Comparison of ENCODE assay signal across 9 cellular contexts in genomic region chr16:982152-983043, GRCh38. TPM values are rescaled to one million over a fixed set of nuclear protein-coding genes. Genes with fewer than 3 reads are reported as not detected.
DNase-seq lines count a peak whose midpoint lies in the region; ATAC-seq and TF ChIP-seq lines count a peak whose summit lies in the region.
"Had no signal": no experiment of that assay in that cellular context is flagged by ENCODE, and none has a peak within 500 bp of the region (broad histone marks: within the 10 kb centered on the region; RNA-seq: fewer than 3 reads in every experiment).

No MANE protein-coding gene starts in this region.

- H3K4me3 ChIP-seq in adipocyte (ENCODE audit: low read length) (no peak overlapping the region), mesendoderm (ENCODE audit: low read length) (no peak overlapping the region), thoracic aorta (peak overlapping the region; percentile 73)

- no peak overlapping the region for H3K4ac ChIP-seq in mesendoderm (ENCODE audit: low read depth, low read length)

- no CpG with 5 or more reads among the region's 76 CpGs for WGBS in mesendoderm (ENCODE audit: extremely low coverage, insufficient coverage, low lambda C conversion rate)

- no peaks in the 10 kb centered on the region for H3K79me2 ChIP-seq in mesendoderm (ENCODE audit: control insufficient read depth, insufficient read depth, low read length)

- H2BK5ac ChIP-seq in mesendoderm (ENCODE audit: low read length), result no peak overlapping the region

- no peak for TF ChIP-seq CTCF in thoracic aorta (IDR thresholded peaks at IDR 0.05)

- no peak overlapping the region for H3K23ac ChIP-seq in mesendoderm (ENCODE audit: low read length)

- peak; percentile 70 for DNase-seq in activated effector memory CD4-positive, alpha-beta T cell treated with anti-CD3 and anti-CD28 coated beads, Interleukin-2, amount 50 U/mL, for 16 hours
- no peak for DNase-seq in activated effector memory CD4-positive, alpha-beta T cell treated with Interleukin-2 at 50 U/mL for 16 hours
- DNase-seq in adipocyte (ENCODE audit: low read depth) (peak; percentile 27), mesendoderm (no peak), thoracic aorta (ENCODE audit: low spot score) (no peak), NCI-H82 treated with DMSO at 0.1 percent for 48 hours (lab: John Stamatoyannopoulos, UW; ENCODE audit: unreplicated experiment) (no peak), NCI-H774 (lab: John Stamatoyannopoulos, UW) (no peak)

- H3K4me1 ChIP-seq in adipocyte (ENCODE audit: control insufficient read depth, insufficient read depth, low read length) (no peaks in the 10 kb centered on the region), mesendoderm (ENCODE audit: control insufficient read depth, low read depth, low read length) (no peaks in the 10 kb centered on the region), thoracic aorta (ENCODE audit: control insufficient read depth in 1 of 2, low read depth in 2 of 2) (peaks cover 18 to 51% of the 10 kb centered on the region in 2 donors)

- no peaks in the 10 kb centered on the region for H3K36me3 ChIP-seq in adipocyte (ENCODE audit: control insufficient read depth, insufficient read depth, low read length, severe bottlenecking)
- H3K36me3 ChIP-seq in mesendoderm (ENCODE audit: control insufficient read depth, insufficient read depth, low read length), result no peaks in the 10 kb centered on the region
- H3K36me3 ChIP-seq in thoracic aorta, result no peaks in the 10 kb centered on the region

- H2BK120ac ChIP-seq in mesendoderm (ENCODE audit: low read depth, low read length), result no peak overlapping the region

- ATAC-seq in thoracic aorta (ENCODE audit: insufficient number of reproducible peaks, low FRiP score, low read depth), result no peak
- ATAC-seq in HG02970 (IDR thresholded peaks at IDR 0.05; ENCODE audit: low FRiP score, unreplicated experiment), result no peak

- H3K9ac ChIP-seq in adipocyte (ENCODE audit: low read length) (no peak overlapping the region), mesendoderm (ENCODE audit: low read length) (no peak overlapping the region)

- H3K27me3 ChIP-seq in adipocyte (replicated peaks; ENCODE audit: control insufficient read depth, insufficient read depth, low read length), result peaks cover 13% of the 10 kb centered on the region
- peaks cover 17% of the 10 kb centered on the region for H3K27me3 ChIP-seq in mesendoderm (ENCODE audit: insufficient read depth, low read length, poor library complexity)
- H3K27me3 ChIP-seq in thoracic aorta (replicated peaks; ENCODE audit: insufficient read depth), result no peaks in the 10 kb centered on the region

- no peak overlapping the region for H3K56ac ChIP-seq in mesendoderm (ENCODE audit: low read length)

- no peak overlapping the region for H2AK5ac ChIP-seq in mesendoderm (ENCODE audit: low read length)

- no peak overlapping the region for H3K18ac ChIP-seq in mesendoderm (ENCODE audit: low read length)

- H3K4me2 ChIP-seq in mesendoderm (ENCODE audit: low read length), result peak overlapping the region; percentile 50

- no peak overlapping the region for H4K8ac ChIP-seq in mesendoderm (ENCODE audit: low read depth, low read length)

- H3K9me3 ChIP-seq in adipocyte (ENCODE audit: control insufficient read depth, low read length) (no peaks in the 10 kb centered on the region), thoracic aorta (no peaks in the 10 kb centered on the region)

- H4K5ac ChIP-seq in mesendoderm (ENCODE audit: low read length), result no peak overlapping the region

- H3K27ac ChIP-seq in mesendoderm (ENCODE audit: low read depth, low read length) (no peak overlapping the region), thoracic aorta (no peak overlapping the region)

- no peaks in the 10 kb centered on the region for H3K79me1 ChIP-seq in mesendoderm (ENCODE audit: low read length)

- H2BK15ac ChIP-seq in mesendoderm (replicated peaks; ENCODE audit: low read depth), result no peak overlapping the region

RNA-seq across cellular contexts. Expression of gene SOX8, which starts 0.8 kb away (rescaled TPM):
- 1.8 TPM for polyA plus RNA-seq in mesendoderm (2013, experiment 1 of 2)
- 1.8 TPM for polyA plus RNA-seq in mesendoderm (2013, experiment 2 of 2)
- total RNA-seq in thoracic aorta, result 10 to 100 TPM in 1 of 2 donors, 1 to 10 TPM in 1; 5.7 to 10.1 TPM
- total RNA-seq: fibroblast of villous mesenchyme had no signal

RNA-seq across cellular contexts. Expression of gene LMF1, which starts 11.6 kb away (rescaled TPM):
- 1.7 TPM for polyA plus RNA-seq in mesendoderm (2013, experiment 1 of 2)
- polyA plus RNA-seq in mesendoderm (2013, experiment 2 of 2), result 1.3 TPM
- total RNA-seq in thoracic aorta, result 10 to 100 TPM; 47.1 to 49.3 TPM

Comparison
In these comparisons a context has a peak if more than half of its experiments do, and no peak if none do; other contexts are left out.
1. DNase-seq: peak in activated effector memory CD4-positive, alpha-beta T cell treated with anti-CD3 and anti-CD28 coated beads, Interleukin-2, amount 50 U/mL, for 16 hours (single experiment) and adipocyte (single experiment); none in activated effector memory CD4-positive, alpha-beta T cell treated with Interleukin-2 at 50 U/mL for 16 hours (single experiment), mesendoderm (single experiment), thoracic aorta (single experiment), NCI-H82 treated with DMSO at 0.1 percent for 48 hours (single experiment) and NCI-H774 (single experiment).